18 cellular contexts compared by ENCODE assay signal in the genomic region with DNA sequence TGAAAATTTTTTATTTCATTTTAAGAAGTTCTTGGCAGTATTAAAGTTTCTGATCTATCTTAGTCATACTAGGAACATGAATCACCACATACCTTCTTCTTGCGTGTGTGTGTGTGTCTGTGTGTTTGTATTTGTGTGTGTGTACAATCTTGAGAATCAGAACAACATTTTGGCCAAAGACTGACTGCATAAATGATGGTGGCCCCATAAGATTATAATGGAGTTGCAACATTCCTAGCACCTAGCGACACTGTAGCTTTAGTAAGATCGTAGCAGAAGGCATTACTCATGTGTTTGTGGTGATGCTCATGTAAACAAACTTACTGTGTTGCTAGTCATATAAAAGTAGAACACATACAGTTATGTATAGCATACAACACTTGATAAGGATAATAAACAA.
DNase-seq lines count a peak whose midpoint lies in the region; ATAC-seq and TF ChIP-seq lines count a peak whose summit lies in the region.
"Had no signal": no experiment of that assay in that cellular context is flagged by ENCODE, and none has a peak within 500 bp of the region (broad histone marks: within the 10 kb centered on the region; RNA-seq: fewer than 3 reads in every experiment).

No MANE protein-coding gene starts in this region.

- no TSS peak for BruUV-seq in mammary epithelial cell (replicated peaks; lab: Mats Ljungman, UMichigan)

- H3K4me3 ChIP-seq in mammary epithelial cell (replicated peaks in 1 of 3; ENCODE audit: insufficient read depth in 1 of 3, low read depth in 2 of 3, low read length in 3 of 3) (no peak overlapping the region), heart left ventricle (no peak overlapping the region)
- H3K4me3 ChIP-seq: Peyer's patch, upper lobe of left lung had no signal

- H3K4me3 Mint-ChIP-seq in activated naive CD4-positive, alpha-beta T cell treated with anti-CD3 and anti-CD28 coated beads, Interleukin-2, amount 10 ng/mL, durations not matched to agents 7 days and 5 days, result no peak overlapping the region
- H3K4me3 Mint-ChIP-seq: central memory CD8-positive, alpha-beta T cell; naive thymus-derived CD8-positive, alpha-beta T cell; T-cell had no signal

- H3K4me1 ChIP-seq in mammary epithelial cell (ENCODE audit: insufficient read depth, low read length) (no peaks in the 10 kb centered on the region), heart left ventricle (peaks cover 0 to 2% (median 0%) of the 10 kb centered on the region in 12 donors)
- H3K4me1 ChIP-seq: Peyer's patch, upper lobe of left lung had no signal

- H3K79me2 ChIP-seq in mammary epithelial cell (ENCODE audit: insufficient read depth, low read length), result no peaks in the 10 kb centered on the region

- no peak overlapping the region for H3K4me2 ChIP-seq in mammary epithelial cell (ENCODE audit: insufficient read depth, low read depth, low read length)

- H3K4me1 Mint-ChIP-seq in activated naive CD4-positive, alpha-beta T cell treated with anti-CD3 and anti-CD28 coated beads, Interleukin-2, amount 10 ng/mL, durations not matched to agents 7 days and 5 days, result peaks cover 5% of the 10 kb centered on the region
- H3K4me1 Mint-ChIP-seq: central memory CD8-positive, alpha-beta T cell had no signal

- dilution Hi-C loops in mammary epithelial cell (cut with HindIII; ENCODE audit: low sequenced_read_pairs), result no loop called here

- H3K9ac ChIP-seq in mammary epithelial cell (ENCODE audit: insufficient read depth, low read length), result no peak overlapping the region

- H3K27ac ChIP-seq in mammary epithelial cell (ENCODE audit: insufficient read depth, low read depth, low read length), result no peak overlapping the region
- no peak overlapping the region for H3K27ac ChIP-seq in heart left ventricle
- H3K27ac ChIP-seq: Peyer's patch, upper lobe of left lung had no signal

- TF ChIP-seq CTCF in mammary epithelial cell (conservative IDR thresholded peaks at IDR 0.05 in 1 of 2, IDR thresholded peaks at IDR 0.05 in 1 of 2; ENCODE audit: extremely low read depth in 1 of 2, insufficient read depth in 1 of 2, low read depth in 1 of 2, low read length in 2 of 2) (no peak), heart left ventricle (IDR thresholded peaks at IDR 0.05) (no peak)

- H3K27ac Mint-ChIP-seq in activated naive CD4-positive, alpha-beta T cell treated with anti-CD3 and anti-CD28 coated beads, Interleukin-2, amount 50 U/mL, for 72 hours, result peak overlapping the region in 1 of 2 donors; percentile 47
- H3K27ac Mint-ChIP-seq in activated naive CD4-positive, alpha-beta T cell treated with anti-CD3 and anti-CD28 coated beads, Interleukin-2, amount 10 ng/mL, durations not matched to agents 7 days and 5 days, result no peak overlapping the region
- H3K27ac Mint-ChIP-seq: naive thymus-derived CD8-positive, alpha-beta T cell; T-cell had no signal

- H3K9me3 ChIP-seq in mammary epithelial cell (replicated peaks; ENCODE audit: insufficient read depth, low read length) (no peaks in the 10 kb centered on the region), heart left ventricle (no peaks in the 10 kb centered on the region)
- H3K9me3 ChIP-seq: Peyer's patch, upper lobe of left lung had no signal

- no peak overlapping the region for H2AFZ ChIP-seq in mammary epithelial cell (ENCODE audit: low read depth, low read length)

- H3K27me3 Mint-ChIP-seq in activated naive CD4-positive, alpha-beta T cell treated with anti-CD3 and anti-CD28 coated beads, Interleukin-2, amount 10 ng/mL, durations not matched to agents 7 days and 5 days, result no peaks in the 10 kb centered on the region
- H3K27me3 Mint-ChIP-seq: central memory CD8-positive, alpha-beta T cell; naive thymus-derived CD8-positive, alpha-beta T cell; T-cell had no signal

- CTCF ChIA-PET in activated naive CD4-positive, alpha-beta T cell treated with anti-CD3 and anti-CD28 coated beads, Interleukin-2, amount 10 ng/mL, durations not matched to agents 7 days and 5 days (lab: Charles Lee), result interaction anchor here (2.6 kb wide), 1 partner anchor 121 kb away, joined by 7 read pairs; no protein-coding TSS in a partner anchor
- CTCF ChIA-PET in mammary epithelial cell (lab: Charles Lee; ENCODE audit: low non-redundant PET), result no interaction called here

- peaks cover 0 to 28% of the 10 kb centered on the region in 2 donors for H3K36me3 Mint-ChIP-seq in activated naive CD4-positive, alpha-beta T cell treated with anti-CD3 and anti-CD28 coated beads, Interleukin-2, amount 50 U/mL, for 72 hours
- H3K36me3 Mint-ChIP-seq in activated naive CD4-positive, alpha-beta T cell treated with anti-CD3 and anti-CD28 coated beads, Interleukin-2, amount 10 ng/mL, durations not matched to agents 7 days and 5 days, result peaks cover 7% of the 10 kb centered on the region
- H3K36me3 Mint-ChIP-seq: T-cell had no signal

- no peaks in the 10 kb centered on the region for H4K20me1 ChIP-seq in mammary epithelial cell (ENCODE audit: insufficient read depth, low read length)

- WGBS in mammary epithelial cell (ENCODE audit: low coverage, missing lambda C conversion rate), result 76% methylated on average over 3 of the region's 3 CpGs
- WGBS in heart left ventricle, 4 donors, result 86 to 92% (median 91%) methylated on average over 3 of the region's 3 CpGs

- DNase-seq in activated naive CD4-positive, alpha-beta T cell treated with anti-CD3 and anti-CD28 coated beads, Interleukin-2, amount 50 U/mL, for 72 hours (ENCODE audit: low spot score in 2 of 2), result no peak
- no peak for DNase-seq in activated naive CD4-positive, alpha-beta T cell treated with anti-CD3 and anti-CD28 coated beads, Interleukin-2, amount 10 ng/mL, durations not matched to agents 7 days and 5 days
- DNase-seq in mammary epithelial cell (peak; percentile 28), heart left ventricle (no peak)
- no peak for DNase-seq in stimulated activated naive CD8-positive, alpha-beta T cell treated with anti-CD3 and anti-CD28 coated beads, Interleukin-15, Interleukin-2, amounts not matched to agents 100 U/mL and 50 U/mL, for 24 hours
- DNase-seq: hippocampal formation; KBM-7; naive thymus-derived CD8-positive, alpha-beta T cell; NCI-H1694; NCI-H524 treated with DMSO at 0.1 percent for 48 hours; Peyer's patch; T-cell; upper lobe of left lung had no signal

- peak; percentile 59 to 72 for ATAC-seq in activated naive CD4-positive, alpha-beta T cell treated with anti-CD3 and anti-CD28 coated beads, Interleukin-2, amount 50 U/mL, for 72 hours
- peak; percentile 29 for ATAC-seq in HG03175 (IDR thresholded peaks at IDR 0.05; ENCODE audit: unreplicated experiment)
- peak; percentile 29 for ATAC-seq in stimulated activated naive CD8-positive, alpha-beta T cell treated with anti-CD3 and anti-CD28 coated beads, Interleukin-15, Interleukin-2, amounts not matched to agents 100 U/mL and 50 U/mL, for 24 hours
- ATAC-seq in HG03135 (IDR thresholded peaks at IDR 0.05; ENCODE audit: unreplicated experiment), result no peak
- ATAC-seq in heart left ventricle, result no peak
- no peak for ATAC-seq in HG03469 (IDR thresholded peaks at IDR 0.05; ENCODE audit: unreplicated experiment)
- ATAC-seq: HCT116; naive thymus-derived CD8-positive, alpha-beta T cell; T-cell had no signal

- peaks cover 10 to 29% of the 10 kb centered on the region in 2 donors for H3K9me3 Mint-ChIP-seq in activated naive CD4-positive, alpha-beta T cell treated with anti-CD3 and anti-CD28 coated beads, Interleukin-2, amount 50 U/mL, for 72 hours
- peaks cover 6% of the 10 kb centered on the region for H3K9me3 Mint-ChIP-seq in activated naive CD4-positive, alpha-beta T cell treated with anti-CD3 and anti-CD28 coated beads, Interleukin-2, amount 10 ng/mL, durations not matched to agents 7 days and 5 days
- H3K9me3 Mint-ChIP-seq: central memory CD8-positive, alpha-beta T cell had no signal

- in situ Hi-C loops in mammary epithelial cell (cut with MboI; ENCODE audit: low sequenced_read_pairs in 2 of 2), result no loop called here

- intact Hi-C loops in mammary epithelial cell (cut with micrococcal nuclease), result no loop called here
- intact Hi-C loops in heart left ventricle (cut with DNase I), result no loop called here

- TF ChIP-seq POLR2A in heart left ventricle (IDR thresholded peaks at IDR 0.05), result no peak

- H3K27me3 ChIP-seq in mammary epithelial cell (ENCODE audit: insufficient read depth, low read length) (no peaks in the 10 kb centered on the region), heart left ventricle (no peaks in the 10 kb centered on the region)
- H3K27me3 ChIP-seq: Peyer's patch, upper lobe of left lung had no signal

- H3K36me3 ChIP-seq in mammary epithelial cell (ENCODE audit: insufficient read depth, low read length) (no peaks in the 10 kb centered on the region), heart left ventricle (no peaks in the 10 kb centered on the region)
- H3K36me3 ChIP-seq: Peyer's patch, upper lobe of left lung had no signal

Comparison
In these comparisons a context has a peak if more than half of its experiments do, and no peak if none do; other contexts are left out.
1. ATAC-seq: peak in activated naive CD4-positive, alpha-beta T cell treated with anti-CD3 and anti-CD28 coated beads, Interleukin-2, amount 50 U/mL, for 72 hours (2 of 2), HG03175 (single experiment) and stimulated activated naive CD8-positive, alpha-beta T cell treated with anti-CD3 and anti-CD28 coated beads, Interleukin-15, Interleukin-2, amounts not matched to agents 100 U/mL and 50 U/mL, for 24 hours (single experiment); none in HG03135 (single experiment), heart left ventricle (0 of 4) and HG03469 (single experiment).